ENCODE assay signal across 26 cellular contexts in the genomic region with DNA sequence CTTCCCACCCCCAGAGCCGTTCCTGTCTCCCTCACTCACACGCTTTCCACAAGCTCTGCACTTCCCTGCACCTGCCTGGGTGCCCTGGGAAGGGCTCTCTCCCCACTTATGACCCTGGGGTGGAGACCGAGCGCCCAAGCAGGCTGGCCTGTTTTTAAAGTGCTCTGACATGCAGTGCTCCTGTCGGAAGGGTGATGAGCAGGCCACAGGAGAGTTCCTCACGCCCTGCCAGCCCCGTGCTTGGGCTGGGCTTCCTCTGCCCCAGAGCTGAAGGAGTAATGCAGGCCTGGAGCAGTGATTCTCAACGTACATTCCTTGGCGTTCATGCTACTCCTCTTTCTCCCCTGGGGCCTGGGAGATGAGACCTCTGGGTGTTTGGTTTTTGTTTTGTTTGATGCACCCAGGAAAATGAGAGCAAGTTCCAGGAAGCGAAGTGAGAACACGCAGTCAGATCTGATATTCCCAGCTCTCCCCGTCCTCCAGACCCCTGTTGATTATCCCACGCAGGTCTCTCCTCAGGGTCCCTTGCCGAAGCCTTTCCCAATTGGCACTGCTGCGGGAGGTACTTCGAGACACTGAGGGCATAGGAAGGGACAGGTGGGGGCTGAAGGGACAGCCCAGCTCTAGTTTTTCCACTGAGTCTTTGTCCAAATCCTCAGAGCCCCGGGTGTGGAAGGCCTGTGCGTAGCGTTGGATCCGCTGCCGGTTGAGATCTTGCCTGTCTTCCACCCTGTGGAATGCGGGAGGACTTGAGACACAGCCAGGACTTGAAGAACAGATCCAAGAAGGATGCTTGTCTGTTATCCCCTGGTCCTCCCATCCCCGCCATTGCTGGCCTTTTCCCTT. TPM values are rescaled to one million over a fixed set of nuclear protein-coding genes. Genes with fewer than 3 reads are reported as not detected.
"Had no signal": no experiment of that assay in that cellular context is flagged by ENCODE, and none has a peak within 500 bp of the region (broad histone marks: within the 10 kb centered on the region; RNA-seq: fewer than 3 reads in every experiment).

No MANE protein-coding gene starts in this region.

- DNase-seq: activated CD4-positive, alpha-beta T cell treated with anti-CD3 and anti-CD28 coated beads, Interleukin-2, amount 50 U/mL, for 1 hour; activated CD4-positive, CD25-positive, alpha-beta regulatory T cell treated with anti-CD3 and anti-CD28 coated beads, Interleukin-2, amount 50 U/mL, for 72 hours; activated CD8-positive, alpha-beta T cell treated with anti-CD3 and anti-CD28 coated beads, Interleukin-2, amount 10 ng/mL, durations not matched to agents 7 days and 5 days; activated naive CD4-positive, alpha-beta T cell treated with anti-CD3 and anti-CD28 coated beads for 36 hours; activated naive CD8-positive, alpha-beta T cell treated with anti-CD3 and anti-CD28 coated beads, Interleukin-2, amount 10 ng/mL, durations not matched to agents 7 days and 5 days; amniotic stem cell; cerebellar nuclear complex; cortex of kidney; effector CD4-positive, alpha-beta T cell; erythroblast; foreskin fibroblast; left lung; sigmoid colon; SK-N-SH; stimulated activated CD4-positive, alpha-beta T cell treated with anti-CD3 and anti-CD28 coated beads, Interleukin-15, amount 100 ng/mL, for 24 hours; stimulated activated CD8-positive, alpha-beta memory T cell treated with anti-CD3 and anti-CD28 coated beads, Interleukin-4, amount 100 ng/mL, for 48 hours; stimulated activated naive CD4-positive, alpha-beta T cell had no signal

- H3K36me3 ChIP-seq: left lung, sigmoid colon had no signal

- H3K4me3 Mint-ChIP-seq: activated CD8-positive, alpha-beta T cell treated with anti-CD3 and anti-CD28 coated beads, Interleukin-2, amount 10 ng/mL, durations not matched to agents 7 days and 5 days; activated naive CD4-positive, alpha-beta T cell treated with anti-CD3 and anti-CD28 coated beads for 36 hours; activated naive CD8-positive, alpha-beta T cell treated with anti-CD3 and anti-CD28 coated beads, Interleukin-2, amount 10 ng/mL, durations not matched to agents 7 days and 5 days; mesothelial cell of epicardium; natural killer cell treated with Interleukin-12 subunit alpha and Interleukin-12 subunit beta and Interleukin-15 and Interleukin-18, amount 100 ng/mL, for 72 hours; T-cell; T-helper 2 cell treated with Interferon-gamma antibody and Interleukin-4, amounts not matched to agents 5 μg/mL and 100 μg/mL, for 36 hours had no signal

- H3K4me1 Mint-ChIP-seq: mesothelial cell of epicardium, T-cell had no signal

- H3K4me2 ChIP-seq: SK-N-SH, smooth muscle cell had no signal

- H3K27me3 ChIP-seq: sigmoid colon had no signal

- H3K36me3 Mint-ChIP-seq: activated naive CD8-positive, alpha-beta T cell treated with anti-CD3 and anti-CD28 coated beads, Interleukin-2, amount 10 ng/mL, durations not matched to agents 7 days and 5 days; natural killer cell treated with Interleukin-12 subunit alpha and Interleukin-12 subunit beta and Interleukin-15 and Interleukin-18, amount 100 ng/mL, for 72 hours had no signal

- H3K9ac ChIP-seq: SK-N-SH had no signal

- H3K4me1 ChIP-seq: left lung, sigmoid colon had no signal

- H3K9me2 ChIP-seq: SK-N-SH had no signal

- H3K27ac Mint-ChIP-seq: activated CD8-positive, alpha-beta T cell treated with anti-CD3 and anti-CD28 coated beads, Interleukin-2, amount 10 ng/mL, durations not matched to agents 7 days and 5 days; activated naive CD4-positive, alpha-beta T cell treated with anti-CD3 and anti-CD28 coated beads for 36 hours; activated naive CD8-positive, alpha-beta T cell treated with anti-CD3 and anti-CD28 coated beads, Interleukin-2, amount 10 ng/mL, durations not matched to agents 7 days and 5 days; mesothelial cell of epicardium; natural killer cell treated with Interleukin-12 subunit alpha and Interleukin-12 subunit beta and Interleukin-15 and Interleukin-18, amount 100 ng/mL, for 72 hours; T-cell; T-helper 2 cell treated with Interferon-gamma antibody and Interleukin-4, amounts not matched to agents 5 μg/mL and 100 μg/mL, for 36 hours had no signal

- H3K4me3 ChIP-seq: left lung, lung, sigmoid colon, smooth muscle cell had no signal

- ATAC-seq: activated CD8-positive, alpha-beta T cell treated with anti-CD3 and anti-CD28 coated beads, Interleukin-2, amount 10 ng/mL, durations not matched to agents 7 days and 5 days; left lung; natural killer cell treated with Interleukin-12 subunit alpha and Interleukin-12 subunit beta and Interleukin-15 and Interleukin-18, amount 100 ng/mL, for 72 hours; T-cell had no signal

- H3K9me3 Mint-ChIP-seq: activated naive CD4-positive, alpha-beta T cell treated with anti-CD3 and anti-CD28 coated beads for 36 hours; activated naive CD8-positive, alpha-beta T cell treated with anti-CD3 and anti-CD28 coated beads, Interleukin-2, amount 10 ng/mL, durations not matched to agents 7 days and 5 days; mesothelial cell of epicardium; natural killer cell treated with Interleukin-12 subunit alpha and Interleukin-12 subunit beta and Interleukin-15 and Interleukin-18, amount 100 ng/mL, for 72 hours; T-cell; T-helper 2 cell treated with Interferon-gamma antibody and Interleukin-4, amounts not matched to agents 5 μg/mL and 100 μg/mL, for 36 hours had no signal

- H3K9me3 ChIP-seq: left lung, sigmoid colon, SK-N-SH had no signal

- H3K27ac ChIP-seq: left lung, sigmoid colon, VCaP had no signal

RNA-seq across cellular contexts. Expression of a gene that starts 14.1 kb away (rescaled TPM):
- total RNA-seq: activated CD8-positive, alpha-beta T cell treated with anti-CD3 and anti-CD28 coated beads, Interleukin-2, amount 10 ng/mL, durations not matched to agents 7 days and 5 days; activated naive CD4-positive, alpha-beta T cell treated with anti-CD3 and anti-CD28 coated beads for 36 hours; activated naive CD8-positive, alpha-beta T cell treated with anti-CD3 and anti-CD28 coated beads, Interleukin-2, amount 10 ng/mL, durations not matched to agents 7 days and 5 days; fibroblast of lung; glomerular endothelial cell; natural killer cell treated with Interleukin-12 subunit alpha and Interleukin-12 subunit beta and Interleukin-15 and Interleukin-18, amount 100 ng/mL, for 72 hours; sigmoid colon; smooth muscle cell; T-cell had no signal
- polyA plus RNA-seq: fibroblast of lung, SK-N-SH had no signal
